Comparison of ENCODE assay signal across 14 cellular contexts in the genomic region with DNA sequence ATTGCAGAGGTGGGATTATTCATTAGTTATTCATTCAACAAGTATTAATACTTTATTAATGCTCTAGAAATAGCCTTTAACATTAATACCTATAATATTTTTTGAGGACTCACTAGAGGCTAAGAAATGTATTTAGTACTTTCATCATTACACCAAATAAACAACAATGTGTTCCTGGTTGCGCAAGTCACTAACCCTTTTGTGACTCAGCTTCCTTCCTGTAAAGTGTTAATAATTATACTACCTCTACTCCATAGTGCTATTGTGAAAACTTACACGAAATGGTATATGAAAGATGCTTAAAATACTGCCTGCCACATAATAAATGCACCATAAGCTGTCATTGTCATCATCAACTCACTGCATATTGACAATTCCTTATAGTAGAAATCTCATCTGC.
A peak's percentile ranks its signal among the peaks of the same experiment; 100 is the strongest.
DNase-seq lines count a peak whose midpoint lies in the region; ATAC-seq, FAIRE-seq and TF ChIP-seq lines count a peak whose summit lies in the region.
"Had no signal": no experiment of that assay in that cellular context is flagged by ENCODE, and none has a peak within 500 bp of the region (broad histone marks: within the 10 kb centered on the region; RNA-seq: fewer than 3 reads in every experiment).

No MANE protein-coding gene starts in this region.

- H3K9ac ChIP-seq in astrocyte (ENCODE audit: low read length) (no peak overlapping the region), HepG2 (ENCODE audit: insufficient read depth, low read depth, low read length) (no peak overlapping the region)

- CTCF ChIA-PET in HepG2 (lab: Yijun Ruan, JAX; ENCODE audit: low intra/inter-chr PET ratio, low total read pairs), result no interaction called here

- TF ChIP-seq CTCF in astrocyte (IDR thresholded peaks at IDR 0.05; ENCODE audit: insufficient read depth, low read depth, low read length), result no peak
- TF ChIP-seq CTCF in HepG2 (CRISPR knock-in tag; IDR thresholded peaks at IDR 0.05), result no peak

- POLR2A ChIA-PET in HepG2 (lab: Yijun Ruan, JAX), result no interaction called here

- no peak overlapping the region for H3K4me3 Mint-ChIP-seq in astrocyte (ENCODE audit: unreplicated experiment)
- H3K4me3 Mint-ChIP-seq: activated CD4-positive, alpha-beta T cell treated with anti-CD3 and anti-CD28 coated beads, Interleukin-2, amount 10 ng/mL, durations not matched to agents 24 days and 14 days; activated naive CD4-positive, alpha-beta T cell treated with anti-CD3 and anti-CD28 coated beads, Interleukin-2, amount 50 U/mL, for 24 hours; endodermal cell; stimulated activated naive CD8-positive, alpha-beta T cell treated with anti-CD3 and anti-CD28 coated beads, Interleukin-15, amount 100 ng/mL, for 72 hours had no signal

- peak; percentile 84 for ATAC-seq in GM18907 (IDR thresholded peaks at IDR 0.05; ENCODE audit: unreplicated experiment)
- peak; percentile 91 for ATAC-seq in HG03354 (IDR thresholded peaks at IDR 0.05; ENCODE audit: poor library complexity, severe bottlenecking, unreplicated experiment)
- no peak for ATAC-seq in HepG2
- ATAC-seq: stimulated activated naive CD8-positive, alpha-beta T cell treated with anti-CD3 and anti-CD28 coated beads, Interleukin-15, amount 100 ng/mL, for 72 hours had no signal

- H3K4me2 ChIP-seq in astrocyte (ENCODE audit: low read length), result no peak overlapping the region
- no peak overlapping the region for H3K4me2 ChIP-seq in HepG2 (ENCODE audit: low read depth, low read length)

- H3K4me3 ChIP-seq in astrocyte (ENCODE audit: insufficient read depth, low read depth, low read length) (no peak overlapping the region), HepG2 (replicated peaks in 1 of 3; ENCODE audit: insufficient read depth in 1 of 3, low read depth in 2 of 3, low read length in 3 of 3) (no peak overlapping the region)

- H4K20me1 ChIP-seq in astrocyte (ENCODE audit: insufficient read depth, low read length), result no peaks in the 10 kb centered on the region
- no peaks in the 10 kb centered on the region for H4K20me1 ChIP-seq in HepG2 (ENCODE audit: insufficient read depth, low read length)

- FAIRE-seq in astrocyte (lab: Jason Lieb, UNC) (no peak), HepG2 (lab: Jason Lieb, UNC) (no peak)

- peak; percentile 20 for DNase-seq in astrocyte (ENCODE audit: low read depth)
- peak; percentile 1 for DNase-seq in HepG2 (ENCODE audit: low spot score)
- no peak for DNase-seq in T-helper 9 cell
- no peak for DNase-seq in hippocampal formation (lab: John Stamatoyannopoulos, UW)
- DNase-seq in NCI-H1092 treated with DMSO at 0.1 percent for 48 hours (lab: John Stamatoyannopoulos, UW), result no peak
- no peak for DNase-seq in HuH-7 (ENCODE audit: low spot score)
- DNase-seq: activated CD4-positive, alpha-beta T cell treated with anti-CD3 and anti-CD28 coated beads, Interleukin-2, amount 10 ng/mL, durations not matched to agents 24 days and 14 days; endodermal cell; kidney; stimulated activated naive CD8-positive, alpha-beta T cell treated with anti-CD3 and anti-CD28 coated beads, Interleukin-15, amount 100 ng/mL, for 72 hours had no signal

- no peaks in the 10 kb centered on the region for H3K4me1 Mint-ChIP-seq in astrocyte (ENCODE audit: low read depth, unreplicated experiment)
- H3K4me1 Mint-ChIP-seq: activated naive CD4-positive, alpha-beta T cell treated with anti-CD3 and anti-CD28 coated beads, Interleukin-2, amount 50 U/mL, for 24 hours; endodermal cell; stimulated activated naive CD8-positive, alpha-beta T cell treated with anti-CD3 and anti-CD28 coated beads, Interleukin-15, amount 100 ng/mL, for 72 hours had no signal

- no peak overlapping the region for H3K27ac ChIP-seq in astrocyte (ENCODE audit: low read depth, low read length)
- H3K27ac ChIP-seq in HepG2 (ENCODE audit: extremely low read length, insufficient read depth, low read length), result no peak overlapping the region
- H3K27ac ChIP-seq: neutrophil had no signal

- H3K27me3 Mint-ChIP-seq in astrocyte (ENCODE audit: low read depth, unreplicated experiment), result no peaks in the 10 kb centered on the region
- H3K27me3 Mint-ChIP-seq: activated CD4-positive, alpha-beta T cell treated with anti-CD3 and anti-CD28 coated beads, Interleukin-2, amount 10 ng/mL, durations not matched to agents 24 days and 14 days; activated naive CD4-positive, alpha-beta T cell treated with anti-CD3 and anti-CD28 coated beads, Interleukin-2, amount 50 U/mL, for 24 hours; stimulated activated naive CD8-positive, alpha-beta T cell treated with anti-CD3 and anti-CD28 coated beads, Interleukin-15, amount 100 ng/mL, for 72 hours had no signal

- no TSS peak for BruUV-seq in HepG2 (replicated peaks; lab: Mats Ljungman, UMichigan)

- H3K79me2 ChIP-seq in astrocyte (ENCODE audit: insufficient read depth, low read length), result no peaks in the 10 kb centered on the region
- no peaks in the 10 kb centered on the region for H3K79me2 ChIP-seq in HepG2 (ENCODE audit: insufficient read depth, low read length)

- H3K9me3 Mint-ChIP-seq in astrocyte (ENCODE audit: unreplicated experiment), result no peaks in the 10 kb centered on the region
- H3K9me3 Mint-ChIP-seq: activated CD4-positive, alpha-beta T cell treated with anti-CD3 and anti-CD28 coated beads, Interleukin-2, amount 10 ng/mL, durations not matched to agents 24 days and 14 days; activated naive CD4-positive, alpha-beta T cell treated with anti-CD3 and anti-CD28 coated beads, Interleukin-2, amount 50 U/mL, for 24 hours; endodermal cell; stimulated activated naive CD8-positive, alpha-beta T cell treated with anti-CD3 and anti-CD28 coated beads, Interleukin-15, amount 100 ng/mL, for 72 hours had no signal

- H2AFZ ChIP-seq in astrocyte (ENCODE audit: low read depth, low read length), result no peak overlapping the region
- no peak overlapping the region for H2AFZ ChIP-seq in HepG2 (ENCODE audit: low read length)

- H3K4me1 ChIP-seq in astrocyte (ENCODE audit: insufficient read depth, low read length) (no peaks in the 10 kb centered on the region), HepG2 (ENCODE audit: insufficient read depth, low read length) (no peaks in the 10 kb centered on the region)

- H3K27ac Mint-ChIP-seq in astrocyte (ENCODE audit: unreplicated experiment), result no peak overlapping the region
- H3K27ac Mint-ChIP-seq: activated CD4-positive, alpha-beta T cell treated with anti-CD3 and anti-CD28 coated beads, Interleukin-2, amount 10 ng/mL, durations not matched to agents 24 days and 14 days; activated naive CD4-positive, alpha-beta T cell treated with anti-CD3 and anti-CD28 coated beads, Interleukin-2, amount 50 U/mL, for 24 hours; endodermal cell; stimulated activated naive CD8-positive, alpha-beta T cell treated with anti-CD3 and anti-CD28 coated beads, Interleukin-15, amount 100 ng/mL, for 72 hours had no signal

- H3K36me3 Mint-ChIP-seq in astrocyte (ENCODE audit: low read depth, unreplicated experiment), result no peaks in the 10 kb centered on the region

- TF ChIP-seq EP300 in HepG2 (IDR thresholded peaks at IDR 0.05; ENCODE audit: low read depth in 2 of 2, low read length in 2 of 2) (peak in 1 of 2 experiments; percentile 40; a peak in 1 of 4 replicates), HepG2 (CRISPR knock-in tag; IDR thresholded peaks at IDR 0.05; ENCODE audit: borderline replicate concordance) (no peak)

- H3K9me3 ChIP-seq in astrocyte (ENCODE audit: insufficient read depth, low read depth, low read length), result no peaks in the 10 kb centered on the region
- H3K9me3 ChIP-seq in HepG2 (ENCODE audit: low read length), result peaks cover 18% of the 10 kb centered on the region
- H3K9me3 ChIP-seq: neutrophil had no signal

- TF ChIP-seq RAD21 in HepG2 (CRISPR knock-in tag; IDR thresholded peaks at IDR 0.05), result no peak

- no peak for TF ChIP-seq POLR2A in HepG2 (IDR thresholded peaks at IDR 0.05; ENCODE audit: insufficient read depth in 1 of 2, low read depth in 2 of 2, low read length in 2 of 2)

- 51% methylated on average over 2 of the region's 2 CpGs for WGBS in HepG2 (ENCODE audit: low lambda C conversion rate)

- intact Hi-C loops in HepG2 (cut with micrococcal nuclease; ENCODE audit: unreplicated experiment), result no loop called here

- H3K27me3 ChIP-seq in astrocyte (ENCODE audit: insufficient read depth, low read length) (no peaks in the 10 kb centered on the region), HepG2 (ENCODE audit: control insufficient read depth in 1 of 2, insufficient read depth in 2 of 2, low read length in 2 of 2) (no peaks in the 10 kb centered on the region)
- H3K27me3 ChIP-seq: neutrophil had no signal

- no peaks in the 10 kb centered on the region for H3K36me3 ChIP-seq in astrocyte (ENCODE audit: insufficient read depth, low read length)
- H3K36me3 ChIP-seq in HepG2 (replicated peaks in 1 of 2; ENCODE audit: control insufficient read depth in 1 of 2, insufficient read depth in 2 of 2, low read length in 2 of 2), result no peaks in the 10 kb centered on the region
- H3K36me3 ChIP-seq: neutrophil had no signal

- in situ Hi-C loops in HepG2 (cut with HindIII; ENCODE audit: extremely low pct_ligation_motif_present, low pct_unique_long_range_greater_than_20kb), result no loop called here

TF ChIP-seq in HepG2, 621 proteins besides CTCF, POLR2A, EP300 and RAD21 (continues in another document):
- TF ChIP-seq, protein P1, sequence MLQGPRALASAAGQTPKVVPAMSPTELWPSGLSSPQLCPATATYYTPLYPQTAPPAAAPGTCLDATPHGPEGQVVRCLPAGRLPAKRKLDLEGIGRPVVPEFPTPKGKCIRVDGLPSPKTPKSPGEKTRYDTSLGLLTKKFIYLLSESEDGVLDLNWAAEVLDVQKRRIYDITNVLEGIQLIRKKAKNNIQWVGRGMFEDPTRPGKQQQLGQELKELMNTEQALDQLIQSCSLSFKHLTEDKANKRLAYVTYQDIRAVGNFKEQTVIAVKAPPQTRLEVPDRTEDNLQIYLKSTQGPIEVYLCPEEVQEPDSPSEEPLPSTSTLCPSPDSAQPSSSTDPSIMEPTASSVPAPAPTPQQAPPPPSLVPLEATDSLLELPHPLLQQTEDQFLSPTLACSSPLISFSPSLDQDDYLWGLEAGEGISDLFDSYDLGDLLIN (CRISPR knock-in tag; IDR thresholded peaks at IDR 0.05; ENCODE audit: borderline replicate concordance), result no peak
- TF ChIP-seq, protein P2, sequence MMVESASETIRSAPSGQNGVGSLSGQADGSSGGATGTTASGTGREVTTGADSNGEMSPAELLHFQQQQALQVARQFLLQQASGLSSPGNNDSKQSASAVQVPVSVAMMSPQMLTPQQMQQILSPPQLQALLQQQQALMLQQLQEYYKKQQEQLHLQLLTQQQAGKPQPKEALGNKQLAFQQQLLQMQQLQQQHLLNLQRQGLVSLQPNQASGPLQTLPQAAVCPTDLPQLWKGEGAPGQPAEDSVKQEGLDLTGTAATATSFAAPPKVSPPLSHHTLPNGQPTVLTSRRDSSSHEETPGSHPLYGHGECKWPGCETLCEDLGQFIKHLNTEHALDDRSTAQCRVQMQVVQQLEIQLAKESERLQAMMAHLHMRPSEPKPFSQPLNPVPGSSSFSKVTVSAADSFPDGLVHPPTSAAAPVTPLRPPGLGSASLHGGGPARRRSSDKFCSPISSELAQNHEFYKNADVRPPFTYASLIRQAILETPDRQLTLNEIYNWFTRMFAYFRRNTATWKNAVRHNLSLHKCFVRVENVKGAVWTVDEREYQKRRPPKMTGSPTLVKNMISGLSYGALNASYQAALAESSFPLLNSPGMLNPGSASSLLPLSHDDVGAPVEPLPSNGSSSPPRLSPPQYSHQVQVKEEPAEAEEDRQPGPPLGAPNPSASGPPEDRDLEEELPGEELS (CRISPR knock-in tag; IDR thresholded peaks at IDR 0.05), result no peak

Comparison
In these comparisons a context has a peak if more than half of its experiments do, and no peak if none do; other contexts are left out.
1. DNase-seq: peak in astrocyte (single experiment) and HepG2 (single experiment); none in T-helper 9 cell (single experiment), hippocampal formation (0 of 2), NCI-H1092 treated with DMSO at 0.1 percent for 48 hours (single experiment) and HuH-7 (single experiment).